Comparison of ENCODE assay signal across 26 cellular contexts in genomic region chr19:50493171-50493570, GRCh38. TPM values are rescaled to one million over a fixed set of nuclear protein-coding genes. Genes with fewer than 3 reads are reported as not detected.
"Had no signal": no experiment of that assay in that cellular context is flagged by ENCODE, and none has a peak within 500 bp of the region (broad histone marks: within the 10 kb centered on the region; RNA-seq: fewer than 3 reads in every experiment).

No MANE protein-coding gene starts in this region.

- H3K27ac Mint-ChIP-seq: mesothelial cell of epicardium, progenitor cell of endocrine pancreas had no signal

- H3K4me1 ChIP-seq: gastroesophageal sphincter, lower lobe of right lung, tibial artery, vagina had no signal

- H3K4me3 ChIP-seq: gastroesophageal sphincter, hepatocyte, lower lobe of right lung, ovary, skin epidermis, tibial artery, upper lobe of left lung, vagina had no signal

- H3K27ac ChIP-seq: gastroesophageal sphincter, hepatocyte, lower lobe of right lung, ovary, skin epidermis, tibial artery, upper lobe of left lung, vagina had no signal

- H3K4me2 ChIP-seq: hepatocyte had no signal

- H3K27me3 Mint-ChIP-seq: central memory CD8-positive, alpha-beta T cell; memory B cell had no signal

- H2AFZ ChIP-seq: hepatocyte had no signal

- H3K79me2 ChIP-seq: hepatocyte had no signal

- DNase-seq: effector memory CD4-positive, alpha-beta T cell; glutamatergic neuron; lower lobe of right lung; natural killer cell; ovary; stimulated activated CD4-positive, alpha-beta T cell treated with anti-CD3 and anti-CD28 coated beads, Interleukin-12 subunit alpha, Interleukin-12 subunit beta, amount 100 ng/mL, for 4 hours; stimulated activated naive CD4-positive, alpha-beta T cell treated with Interleukin-2 at 50 U/mL for 16 hours; tibial artery; upper lobe of left lung had no signal

- H3K27me3 ChIP-seq: ovary, upper lobe of left lung, vagina had no signal

- ATAC-seq: esophagus mucosa, gastroesophageal sphincter, sciatic nerve had no signal

- H3K9me3 ChIP-seq: gastroesophageal sphincter, lower lobe of right lung, ovary, tibial artery, upper lobe of left lung, vagina had no signal

- H3K4me3 Mint-ChIP-seq: central memory CD8-positive, alpha-beta T cell; memory B cell; mesothelial cell of epicardium; natural killer cell; neural crest cell had no signal

- FAIRE-seq: endometrium had no signal

- H3K36me3 Mint-ChIP-seq: natural killer cell had no signal

- H3K36me3 ChIP-seq: lower lobe of right lung, ovary, upper lobe of left lung, vagina had no signal

RNA-seq across cellular contexts. Expression of gene GARIN5A, which starts 16.5 kb away (rescaled TPM):
- total RNA-seq: vagina had no signal

RNA-seq across cellular contexts. Expression of gene ASPDH, which starts 20.5 kb away (rescaled TPM):
- total RNA-seq: esophagus mucosa, fibroblast of lung, gastroesophageal sphincter, kidney epithelial cell, lower lobe of right lung, mesothelial cell of epicardium, mucosa of gallbladder, myocyte, natural killer cell, ovary, progenitor cell of endocrine pancreas, renal cortical epithelial cell, sciatic nerve, upper lobe of left lung, vagina had no signal
- polyA plus RNA-seq: fibroblast of lung, ovary had no signal
